1 cellular context compared by ENCODE assay signal in genomic region chr19:43673702-43674629, GRCh38.
TF ChIP-seq lines count a peak whose summit lies in the region.

No MANE protein-coding gene starts in this region.

TF ChIP-seq in GM12878, 131 proteins besides CTCF, POLR2A, EP300 and RAD21:
- TF ChIP-seq MEF2A (IDR thresholded peaks at IDR 0.05; ENCODE audit: insufficient read depth, low read depth, low read length) = no peak
- TF ChIP-seq GABPA (IDR thresholded peaks at IDR 0.05; ENCODE audit: low read depth) = no peak
- TF ChIP-seq SUZ12 (IDR thresholded peaks at IDR 0.05; ENCODE audit: unreplicated experiment) = no peak
- TF ChIP-seq HDAC6 (IDR thresholded peaks at IDR 0.05; ENCODE audit: unreplicated experiment) = no peak
- TF ChIP-seq ASH2L (IDR thresholded peaks at IDR 0.05; ENCODE audit: borderline replicate concordance, low read depth) = no peak
- TF ChIP-seq ZSCAN29 (IDR thresholded peaks at IDR 0.05) = no peak
- TF ChIP-seq TCF7 (IDR thresholded peaks at IDR 0.05; ENCODE audit: borderline replicate concordance) = no peak
- no peak for TF ChIP-seq HDAC2 (IDR thresholded peaks at IDR 0.05)
- TF ChIP-seq CBX5 (IDR thresholded peaks at IDR 0.05; ENCODE audit: low read depth) = no peak
- TF ChIP-seq RELA (IDR thresholded peaks at IDR 0.05; ENCODE audit: borderline replicate concordance, partially characterized antibody) = no peak
- TF ChIP-seq TAF1 (IDR thresholded peaks at IDR 0.05; ENCODE audit: borderline replicate concordance, low read depth, low read length) = no peak
- no peak for TF ChIP-seq CBX3 (IDR thresholded peaks at IDR 0.05; ENCODE audit: borderline replicate concordance, low read depth)
- TF ChIP-seq PKNOX1 (IDR thresholded peaks at IDR 0.05) = no peak
